ENCODE assay signal across 8 cellular contexts in genomic region chr3:123066896-123067688, GRCh38. TPM values are rescaled to one million over a fixed set of nuclear protein-coding genes. Genes with fewer than 3 reads are reported as not detected.
DNase-seq lines count a peak whose midpoint lies in the region; ATAC-seq, FAIRE-seq and TF ChIP-seq lines count a peak whose summit lies in the region.

Gene PDIA5, plus strand, starts transcription at chr3:123067025. Its CDS starts 140 bp downstream, at chr3:123067165.

- H3K9ac ChIP-seq in SK-N-MC (ENCODE audit: insufficient read length), result peak within 1 kb of the TSS; percentile 87

- H3K27ac ChIP-seq in SK-N-MC (0 out of 2 replicates have a peak within 1 kb of the TSS, but pooled peaks have one; percentile 9), cardiac muscle cell (no peak within 1 kb of the TSS), pancreas (peak within 1 kb of the TSS; percentile 65 to 85 (median 82)), tibial nerve (peak within 1 kb of the TSS; percentile 10 to 86 (median 54))

- peaks cover 38% of the 10 kb centered on the region for H3K4me1 Mint-ChIP-seq in activated naive CD8-positive, alpha-beta T cell treated with anti-CD3 and anti-CD28 coated beads, Interleukin-2, amount 10 ng/mL, durations not matched to agents 7 days and 5 days

- intact Hi-C loops in pancreas (cut with DNase I), result no loop called here

- DNase-seq in GM04503 (ENCODE audit: low read depth), result peak; percentile 51
- DNase-seq in HEK293T (ENCODE audit: extremely low spot score), result peak; percentile 93
- DNase-seq in NB4 (ENCODE audit: low read depth), result peak; percentile 93
- DNase-seq in SK-N-MC (ENCODE audit: low read depth, low spot score), result no peak
- DNase-seq in activated naive CD8-positive, alpha-beta T cell treated with anti-CD3 and anti-CD28 coated beads, Interleukin-2, amount 10 ng/mL, durations not matched to agents 7 days and 5 days, result peak; percentile 73
- DNase-seq in cardiac muscle cell (ENCODE audit: low read depth in 1 of 2, low spot score in 1 of 2), result peak; percentile 94 to 95
- peak; percentile 88 to 97 (median 93) for DNase-seq in pancreas
- peak; percentile 81 to 82 for DNase-seq in tibial nerve (ENCODE audit: low spot score in 2 of 2)

- 1% methylated on average over 52 to 72 of the region's 72 CpGs for WGBS in pancreas, 2 donors
- 1% methylated on average over 25 to 27 of the region's 72 CpGs for WGBS in tibial nerve, 2 donors

- peak within 1 kb of the TSS; percentile 82 for H3K4me3 ChIP-seq in NB4 (ENCODE audit: low read depth, low read length)
- peak within 1 kb of the TSS; percentile 96 for H3K4me3 ChIP-seq in SK-N-MC
- H3K4me3 ChIP-seq in cardiac muscle cell, result peak within 1 kb of the TSS; percentile 63
- H3K4me3 ChIP-seq in pancreas, result peak within 1 kb of the TSS; percentile 61 to 95 (median 94)
- peak within 1 kb of the TSS; percentile 60 to 98 (median 80) for H3K4me3 ChIP-seq in tibial nerve

- H3K4me1 ChIP-seq in cardiac muscle cell (ENCODE audit: low read depth) (peaks cover 27% of the 10 kb centered on the region), pancreas (peaks cover 23 to 26% (median 25%) of the 10 kb centered on the region in 3 donors), tibial nerve (peaks cover 0 to 42% (median 6%) of the 10 kb centered on the region in 4 donors)

- peak within 1 kb of the TSS; percentile 54 for H3K27ac Mint-ChIP-seq in activated naive CD8-positive, alpha-beta T cell treated with anti-CD3 and anti-CD28 coated beads, Interleukin-2, amount 10 ng/mL, durations not matched to agents 7 days and 5 days

- CTCF ChIA-PET in HEK293T (lab: Yijun Ruan, JAX), result no interaction called here

- no peak for TF ChIP-seq CTCF in NB4 (IDR thresholded peaks at IDR 0.05; ENCODE audit: low read depth, low read length)
- TF ChIP-seq CTCF in cardiac muscle cell (IDR thresholded peaks at IDR 0.05; ENCODE audit: low read depth, low read length), result no peak
- TF ChIP-seq CTCF in pancreas (IDR thresholded peaks at IDR 0.05), result no peak
- no peak for TF ChIP-seq CTCF in tibial nerve (IDR thresholded peaks at IDR 0.05)

- peaks cover 10% of the 10 kb centered on the region for H3K27me3 ChIP-seq in cardiac muscle cell
- no peaks in the 10 kb centered on the region for H3K27me3 ChIP-seq in pancreas
- no peaks in the 10 kb centered on the region for H3K27me3 ChIP-seq in tibial nerve

- peaks cover 8% of the 10 kb centered on the region for H3K27me3 Mint-ChIP-seq in activated naive CD8-positive, alpha-beta T cell treated with anti-CD3 and anti-CD28 coated beads, Interleukin-2, amount 10 ng/mL, durations not matched to agents 7 days and 5 days

- no peak for FAIRE-seq in pancreas (lab: Jason Lieb, UNC)

- H3K9me3 ChIP-seq in SK-N-MC (ENCODE audit: low read depth, low read length), result no peaks in the 10 kb centered on the region
- H3K9me3 ChIP-seq in cardiac muscle cell (ENCODE audit: low read depth), result no peaks in the 10 kb centered on the region
- H3K9me3 ChIP-seq in pancreas, result no peaks in the 10 kb centered on the region
- no peaks in the 10 kb centered on the region for H3K9me3 ChIP-seq in tibial nerve

- no peaks in the 10 kb centered on the region for H3K9me3 Mint-ChIP-seq in activated naive CD8-positive, alpha-beta T cell treated with anti-CD3 and anti-CD28 coated beads, Interleukin-2, amount 10 ng/mL, durations not matched to agents 7 days and 5 days

- TF ChIP-seq POLR2A in NB4 (IDR thresholded peaks at IDR 0.05; ENCODE audit: extremely low read depth, insufficient read length) (peak; percentile 61), tibial nerve (IDR thresholded peaks at IDR 0.05) (peak; percentile 44 to 69)

- TF ChIP-seq EP300 in tibial nerve (IDR thresholded peaks at IDR 0.05), result peak in 1 of 2 donors; percentile 84

- POLR2A ChIA-PET in HEK293T (lab: Yijun Ruan, JAX), result interaction anchor here (0.7 to 2.6 kb wide), 11 partner anchors 8 to 683 kb away, joined by 3 to 13 read pairs (median 3); partner anchors contain the start of genes FAM162A and SEC22A
- POLR2A ChIA-PET in activated naive CD8-positive, alpha-beta T cell treated with anti-CD3 and anti-CD28 coated beads, Interleukin-2, amount 10 ng/mL, durations not matched to agents 7 days and 5 days (lab: Charles Lee), result interaction anchor here (0.9 kb wide), 2 partner anchors 19 to 135 kb away, joined by 3 to 8 read pairs; partner anchors contain the start of gene SEC22A

- peak; percentile 66 for ATAC-seq in activated naive CD8-positive, alpha-beta T cell treated with anti-CD3 and anti-CD28 coated beads, Interleukin-2, amount 10 ng/mL, durations not matched to agents 7 days and 5 days (ENCODE audit: low read depth)
- ATAC-seq in pancreas, result peak; percentile 86 to 93 (median 88)

- H3K36me3 Mint-ChIP-seq in activated naive CD8-positive, alpha-beta T cell treated with anti-CD3 and anti-CD28 coated beads, Interleukin-2, amount 10 ng/mL, durations not matched to agents 7 days and 5 days, result peaks cover 3% of the 10 kb centered on the region

- no peaks in the 10 kb centered on the region for H3K36me3 ChIP-seq in SK-N-MC (ENCODE audit: insufficient read depth, low read length)
- H3K36me3 ChIP-seq in cardiac muscle cell, result no peaks in the 10 kb centered on the region
- H3K36me3 ChIP-seq in pancreas, result no peaks in the 10 kb centered on the region
- H3K36me3 ChIP-seq in tibial nerve, result no peaks in the 10 kb centered on the region

- peak within 1 kb of the TSS; percentile 81 for H3K4me3 Mint-ChIP-seq in activated naive CD8-positive, alpha-beta T cell treated with anti-CD3 and anti-CD28 coated beads, Interleukin-2, amount 10 ng/mL, durations not matched to agents 7 days and 5 days

TF ChIP-seq in HEK293T, 16 proteins besides CTCF, POLR2A, EP300 and RAD21:
- TF ChIP-seq FOXA1 (IDR thresholded peaks at IDR 0.05), result no peak
- no peak for TF ChIP-seq SP1 (IDR thresholded peaks at IDR 0.05)
- TF ChIP-seq HDGF (IDR thresholded peaks at IDR 0.05; ENCODE audit: borderline replicate concordance), result no peak
- no peak for TF ChIP-seq FOXM1 (IDR thresholded peaks at IDR 0.05; ENCODE audit: borderline replicate concordance)
- TF ChIP-seq FOXK2 (IDR thresholded peaks at IDR 0.05), result no peak
- TF ChIP-seq PKNOX1 (IDR thresholded peaks at IDR 0.05), result no peak
- TF ChIP-seq BHLHE40 (IDR thresholded peaks at IDR 0.05; ENCODE audit: borderline replicate concordance), result no peak
- TF ChIP-seq SUZ12 (IDR thresholded peaks at IDR 0.05), result no peak
- no peak for TF ChIP-seq ELF4 (IDR thresholded peaks at IDR 0.05)
- no peak for TF ChIP-seq NFRKB (IDR thresholded peaks at IDR 0.05)
- no peak for TF ChIP-seq TARDBP (IDR thresholded peaks at IDR 0.05)
- TF ChIP-seq ARNT (IDR thresholded peaks at IDR 0.05), result no peak
- no peak for TF ChIP-seq LEF1 (IDR thresholded peaks at IDR 0.05; ENCODE audit: borderline replicate concordance)
- no peak for TF ChIP-seq ZNF384 (IDR thresholded peaks at IDR 0.05)
- TF ChIP-seq CTBP1 (IDR thresholded peaks at IDR 0.05; ENCODE audit: borderline replicate concordance), result no peak
- TF ChIP-seq L3MBTL2 (conservative IDR thresholded peaks at IDR 0.05), result no peak
TF ChIP-seq in HEK293T: peak in this region for 0.

RNA-seq across cellular contexts. Expression of gene PDIA5, which starts in this region (rescaled TPM):
- total RNA-seq in activated naive CD8-positive, alpha-beta T cell treated with anti-CD3 and anti-CD28 coated beads, Interleukin-2, amount 10 ng/mL, durations not matched to agents 7 days and 5 days, result 1 to 10 TPM; 7.1 to 7.2 TPM
- 11.7 and 14.5 TPM in 2 replicates for total RNA-seq in cardiac muscle cell
- 19.5 and 19.9 TPM in 2 replicates for polyA plus RNA-seq in cardiac muscle cell
- total RNA-seq in pancreas, result 10 to 100 TPM; 19.8 to 29.3 (median 26.2) TPM
- 10 to 100 TPM; 22.2 to 26.9 TPM for polyA plus RNA-seq in pancreas
- 10 to 100 TPM; 18.3 to 41.0 (median 20.3) TPM for total RNA-seq in tibial nerve
